Comparison of ENCODE assay signal across 8 cellular contexts in genomic region chr9:5493597-5494511, GRCh38. TPM values are rescaled to one million over a fixed set of nuclear protein-coding genes. Genes with fewer than 3 reads are reported as not detected.
A peak's percentile ranks its signal among the peaks of the same experiment; 100 is the strongest.
DNase-seq lines count a peak whose midpoint lies in the region; ATAC-seq, FAIRE-seq and TF ChIP-seq lines count a peak whose summit lies in the region.

No MANE protein-coding gene starts in this region.

- POLR2A ChIA-PET in activated CD8-positive, alpha-beta T cell treated with anti-CD3 and anti-CD28 coated beads for 36 hours (lab: Charles Lee): interaction anchor here (0.7 kb wide), 1 partner anchor 17 kb away, joined by 3 read pairs; no protein-coding TSS in a partner anchor
- POLR2A ChIA-PET in activated CD8-positive, alpha-beta T cell treated with anti-CD3 and anti-CD28 coated beads, Interleukin-2, amount 10 ng/mL, durations not matched to agents 7 days and 5 days (lab: Charles Lee): interaction anchor here (0.6 to 0.8 kb wide), 3 partner anchors 17 to 318 kb away, joined by 3 to 5 read pairs (median 3); partner anchors contain the start of gene PDCD1LG2

- H3K4me3 Mint-ChIP-seq in activated CD8-positive, alpha-beta T cell treated with anti-CD3 and anti-CD28 coated beads for 36 hours: no peak overlapping the region
- no peak overlapping the region for H3K4me3 Mint-ChIP-seq in activated CD8-positive, alpha-beta T cell treated with anti-CD3 and anti-CD28 coated beads, Interleukin-2, amount 10 ng/mL, durations not matched to agents 7 days and 5 days

- no peak for FAIRE-seq in frontal cortex (lab: Jason Lieb, UNC)

- H3K27ac ChIP-seq in colonic mucosa: peak overlapping the region; percentile 29

- no peaks in the 10 kb centered on the region for H3K27me3 Mint-ChIP-seq in activated CD8-positive, alpha-beta T cell treated with anti-CD3 and anti-CD28 coated beads for 36 hours
- H3K27me3 Mint-ChIP-seq in activated CD8-positive, alpha-beta T cell treated with anti-CD3 and anti-CD28 coated beads, Interleukin-2, amount 10 ng/mL, durations not matched to agents 7 days and 5 days (ENCODE audit: low read depth): no peaks in the 10 kb centered on the region

- ATAC-seq in activated CD8-positive, alpha-beta T cell treated with anti-CD3 and anti-CD28 coated beads for 36 hours: peak; percentile 86
- ATAC-seq in activated CD8-positive, alpha-beta T cell treated with anti-CD3 and anti-CD28 coated beads, Interleukin-2, amount 10 ng/mL, durations not matched to agents 7 days and 5 days: no peak
- peak; percentile 86 for ATAC-seq in HG02678 (IDR thresholded peaks at IDR 0.05; ENCODE audit: unreplicated experiment)

- peak overlapping the region; percentile 22 for H3K27ac Mint-ChIP-seq in activated CD8-positive, alpha-beta T cell treated with anti-CD3 and anti-CD28 coated beads for 36 hours
- H3K27ac Mint-ChIP-seq in activated CD8-positive, alpha-beta T cell treated with anti-CD3 and anti-CD28 coated beads, Interleukin-2, amount 10 ng/mL, durations not matched to agents 7 days and 5 days: no peak overlapping the region

- no peak overlapping the region for H3K9ac ChIP-seq in colonic mucosa (ENCODE audit: low read depth in 2 of 2, low read length in 2 of 2)

- intact Hi-C loops in activated CD8-positive, alpha-beta T cell treated with anti-CD3 and anti-CD28 coated beads for 36 hours (cut with micrococcal nuclease): no loop called here
- intact Hi-C loops in colonic mucosa (cut with DNase I): no loop called here

- H3K4me3 ChIP-seq in colonic mucosa: no peak overlapping the region

- no peaks in the 10 kb centered on the region for H3K9me3 ChIP-seq in colonic mucosa

- CTCF ChIA-PET in activated CD8-positive, alpha-beta T cell treated with anti-CD3 and anti-CD28 coated beads for 36 hours (lab: Charles Lee): interaction anchor here (0.7 to 1.1 kb wide), 2 partner anchors 16 to 31 kb away, joined by 3 read pairs; partner anchors contain the start of gene PDCD1LG2
- CTCF ChIA-PET in activated CD8-positive, alpha-beta T cell treated with anti-CD3 and anti-CD28 coated beads, Interleukin-2, amount 10 ng/mL, durations not matched to agents 7 days and 5 days (lab: Charles Lee): interaction anchor here (1.2 to 1.6 kb wide), 3 partner anchors 44 to 106 kb away, joined by 3 to 7 read pairs (median 6); partner anchors contain the start of gene CD274

- peak; percentile 38 for DNase-seq in activated CD8-positive, alpha-beta T cell treated with anti-CD3 and anti-CD28 coated beads for 36 hours
- DNase-seq in activated CD8-positive, alpha-beta T cell treated with anti-CD3 and anti-CD28 coated beads, Interleukin-2, amount 10 ng/mL, durations not matched to agents 7 days and 5 days: no peak
- DNase-seq in NOMO-1 treated with DMSO at 0.1 percent for 48 hours (lab: John Stamatoyannopoulos, UW; ENCODE audit: unreplicated experiment) (peak; percentile 55), colonic mucosa (peak; percentile 26), non-pigmented ciliary epithelial cell (ENCODE audit: low read depth) (peak; percentile 73), frontal cortex (ENCODE audit: low spot score in 2 of 2) (no peak), putamen (ENCODE audit: low spot score) (no peak)

- H3K4me1 Mint-ChIP-seq in activated CD8-positive, alpha-beta T cell treated with anti-CD3 and anti-CD28 coated beads for 36 hours (ENCODE audit: low read depth): peaks cover 18% of the 10 kb centered on the region
- H3K4me1 Mint-ChIP-seq in activated CD8-positive, alpha-beta T cell treated with anti-CD3 and anti-CD28 coated beads, Interleukin-2, amount 10 ng/mL, durations not matched to agents 7 days and 5 days (ENCODE audit: low read depth): peaks cover 14% of the 10 kb centered on the region

- no peaks in the 10 kb centered on the region for H3K27me3 ChIP-seq in colonic mucosa

- no peaks in the 10 kb centered on the region for H3K36me3 ChIP-seq in colonic mucosa

- H3K36me3 Mint-ChIP-seq in activated CD8-positive, alpha-beta T cell treated with anti-CD3 and anti-CD28 coated beads for 36 hours (ENCODE audit: low read depth): peaks cover 2% of the 10 kb centered on the region
- H3K36me3 Mint-ChIP-seq in activated CD8-positive, alpha-beta T cell treated with anti-CD3 and anti-CD28 coated beads, Interleukin-2, amount 10 ng/mL, durations not matched to agents 7 days and 5 days (ENCODE audit: low read depth): no peaks in the 10 kb centered on the region

- no peaks in the 10 kb centered on the region for H3K4me1 ChIP-seq in colonic mucosa

- TF ChIP-seq CTCF in activated CD8-positive, alpha-beta T cell treated with anti-CD3 and anti-CD28 coated beads for 36 hours (IDR thresholded peaks at IDR 0.05): no peak
- no peak for TF ChIP-seq CTCF in colonic mucosa (IDR thresholded peaks at IDR 0.05)

- peaks cover 2% of the 10 kb centered on the region for H3K9me3 Mint-ChIP-seq in activated CD8-positive, alpha-beta T cell treated with anti-CD3 and anti-CD28 coated beads for 36 hours
- H3K9me3 Mint-ChIP-seq in activated CD8-positive, alpha-beta T cell treated with anti-CD3 and anti-CD28 coated beads, Interleukin-2, amount 10 ng/mL, durations not matched to agents 7 days and 5 days (ENCODE audit: insufficient read depth): no peaks in the 10 kb centered on the region

RNA-seq across cellular contexts. Expression of gene PDCD1LG2, which starts 16.5 kb away (rescaled TPM):
- under 1 TPM; 0.13 to 0.14 TPM for total RNA-seq in activated CD8-positive, alpha-beta T cell treated with anti-CD3 and anti-CD28 coated beads for 36 hours
- total RNA-seq in activated CD8-positive, alpha-beta T cell treated with anti-CD3 and anti-CD28 coated beads, Interleukin-2, amount 10 ng/mL, durations not matched to agents 7 days and 5 days: under 1 TPM; 0.55 TPM
- 1 to 10 TPM in 1 of 2 donors, under 1 TPM in 1; 0.15 to 1.0 TPM for total RNA-seq in colonic mucosa
- total RNA-seq in frontal cortex: 0.41 TPM

RNA-seq across cellular contexts. Expression of gene CD274, which starts 43.5 kb away (rescaled TPM):
- 10 to 100 TPM; 12.2 to 13.7 TPM for total RNA-seq in activated CD8-positive, alpha-beta T cell treated with anti-CD3 and anti-CD28 coated beads for 36 hours
- total RNA-seq in activated CD8-positive, alpha-beta T cell treated with anti-CD3 and anti-CD28 coated beads, Interleukin-2, amount 10 ng/mL, durations not matched to agents 7 days and 5 days: 1 to 10 TPM; 4.0 to 4.9 TPM
- total RNA-seq in colonic mucosa: 1 to 10 TPM; 1.6 to 2.0 TPM
- under 0.01 TPM for total RNA-seq in frontal cortex

RNA-seq across cellular contexts. Expression of gene PLGRKT, which starts 56.1 kb away (rescaled TPM):
- total RNA-seq in activated CD8-positive, alpha-beta T cell treated with anti-CD3 and anti-CD28 coated beads for 36 hours: 10 to 100 TPM; 26.6 to 28.5 TPM
- 10 to 100 TPM; 30.5 to 30.7 TPM for total RNA-seq in activated CD8-positive, alpha-beta T cell treated with anti-CD3 and anti-CD28 coated beads, Interleukin-2, amount 10 ng/mL, durations not matched to agents 7 days and 5 days
- 10 to 100 TPM; 55.9 to 56.2 TPM for total RNA-seq in colonic mucosa
- 23.2 TPM for total RNA-seq in frontal cortex

Comparison
In these comparisons a context has a peak if more than half of its experiments do, and no peak if none do; other contexts are left out.
1. DNase-seq: peak in activated CD8-positive, alpha-beta T cell treated with anti-CD3 and anti-CD28 coated beads for 36 hours (single experiment), NOMO-1 treated with DMSO at 0.1 percent for 48 hours (single experiment), colonic mucosa (single experiment) and non-pigmented ciliary epithelial cell (single experiment); none in activated CD8-positive, alpha-beta T cell treated with anti-CD3 and anti-CD28 coated beads, Interleukin-2, amount 10 ng/mL, durations not matched to agents 7 days and 5 days (single experiment), frontal cortex (0 of 2) and putamen (single experiment).